Comparison of ENCODE assay signal across 1 cellular context in genomic region chrX:13646154-13646549, GRCh38.
A peak's percentile ranks its signal among the peaks of the same experiment; 100 is the strongest.
TF ChIP-seq lines count a peak whose summit lies in the region.

No MANE protein-coding gene starts in this region.

TF ChIP-seq in K562, 482 proteins besides CTCF, POLR2A, EP300 and RAD21 (continued from another document and continues in another):
- TF ChIP-seq ZBTB33 (CRISPR knock-in tag; IDR thresholded peaks at IDR 0.05) (no peak), DDX20 (tag; IDR thresholded peaks at IDR 0.05; ENCODE audit: low read depth) (no peak), HDGF (IDR thresholded peaks at IDR 0.05) (no peak), MEF2A (IDR thresholded peaks at IDR 0.05; ENCODE audit: control insufficient read depth, low read depth, low read length) (no peak), NONO (IDR thresholded peaks at IDR 0.05; ENCODE audit: low read depth in 2 of 2, low read length in 1 of 2) (no peak), TBL1XR1 (IDR thresholded peaks at IDR 0.05; ENCODE audit: low read length in 2 of 2) (no peak), BRD4 (IDR thresholded peaks at IDR 0.05) (no peak), TRIM24 (IDR thresholded peaks at IDR 0.05) (no peak), SOX6 (IDR thresholded peaks at IDR 0.05) (no peak), KDM2B (CRISPR knock-in tag; IDR thresholded peaks at IDR 0.05) (no peak), ZNF232 (CRISPR knock-in tag; IDR thresholded peaks at IDR 0.05) (no peak), NFXL1 (CRISPR knock-in tag; IDR thresholded peaks at IDR 0.05) (no peak), THRB (CRISPR knock-in tag; conservative IDR thresholded peaks at IDR 0.05) (no peak), HDAC6 (IDR thresholded peaks at IDR 0.05; ENCODE audit: low read depth, low read length) (no peak), SRSF9 (IDR thresholded peaks at IDR 0.05; ENCODE audit: borderline replicate concordance, low read depth, low read length) (no peak), TEAD4 (IDR thresholded peaks at IDR 0.05; ENCODE audit: low read length) (no peak), TEAD4 (CRISPR knock-in tag; IDR thresholded peaks at IDR 0.05; ENCODE audit: borderline replicate concordance) (no peak), HMG20B (CRISPR knock-in tag; IDR thresholded peaks at IDR 0.05) (no peak), TCFL5 (CRISPR knock-in tag; conservative IDR thresholded peaks at IDR 0.05) (no peak), CHD7 (IDR thresholded peaks at IDR 0.05; ENCODE audit: low read depth, low read length) (no peak), ZBTB12 (CRISPR knock-in tag; IDR thresholded peaks at IDR 0.05) (no peak), RBM34 (IDR thresholded peaks at IDR 0.05; ENCODE audit: borderline replicate concordance, insufficient read depth, low read length) (no peak), ELK3 (CRISPR knock-in tag; IDR thresholded peaks at IDR 0.05) (no peak), ZSCAN29 (IDR thresholded peaks at IDR 0.05) (no peak), MAZ (CRISPR knock-in tag; conservative IDR thresholded peaks at IDR 0.05 in 1 of 2, IDR thresholded peaks at IDR 0.05 in 1 of 2) (no peak), ETV5 (CRISPR knock-in tag; IDR thresholded peaks at IDR 0.05; ENCODE audit: low read depth) (no peak), KAT2B (IDR thresholded peaks at IDR 0.05; ENCODE audit: low read depth, low read length) (no peak), EP400 (IDR thresholded peaks at IDR 0.05) (0 out of 2 replicates have a peak, but pooled peaks have one; percentile 5), IRF2 (CRISPR knock-in tag; IDR thresholded peaks at IDR 0.05) (no peak), PHB (CRISPR knock-in tag; IDR thresholded peaks at IDR 0.05) (no peak), RNF2 (IDR thresholded peaks at IDR 0.05) (no peak), SP1 (CRISPR knock-in tag; IDR thresholded peaks at IDR 0.05) (no peak), ZBTB1 (CRISPR knock-in tag; IDR thresholded peaks at IDR 0.05; ENCODE audit: borderline replicate concordance, low read depth) (no peak), MXI1 (IDR thresholded peaks at IDR 0.05; ENCODE audit: low read depth, low read length) (no peak), KLF16 (IDR thresholded peaks at IDR 0.05) (no peak), HNRNPL (IDR thresholded peaks at IDR 0.05; ENCODE audit: low read depth, low read length) (no peak), SAP30 (IDR thresholded peaks at IDR 0.05; ENCODE audit: borderline replicate concordance, insufficient read depth, low read depth, low read length, poor library complexity, severe bottlenecking) (no peak), RFX7 (CRISPR knock-in tag; IDR thresholded peaks at IDR 0.05) (no peak), XRCC4 (IDR thresholded peaks at IDR 0.05; ENCODE audit: extremely low read depth, insufficient read depth, insufficient read length) (no peak), CHD1 (IDR thresholded peaks at IDR 0.05; ENCODE audit: low read length) (no peak), HOXB6 (CRISPR knock-in tag; IDR thresholded peaks at IDR 0.05; ENCODE audit: borderline replicate concordance) (no peak), ZNF165 (CRISPR knock-in tag; IDR thresholded peaks at IDR 0.05; ENCODE audit: borderline replicate concordance) (no peak), ZNF3 (CRISPR knock-in tag; IDR thresholded peaks at IDR 0.05) (no peak), SIRT6 (IDR thresholded peaks at IDR 0.05; ENCODE audit: low read depth, low read length) (no peak)
- TF ChIP-seq, protein P1, sequence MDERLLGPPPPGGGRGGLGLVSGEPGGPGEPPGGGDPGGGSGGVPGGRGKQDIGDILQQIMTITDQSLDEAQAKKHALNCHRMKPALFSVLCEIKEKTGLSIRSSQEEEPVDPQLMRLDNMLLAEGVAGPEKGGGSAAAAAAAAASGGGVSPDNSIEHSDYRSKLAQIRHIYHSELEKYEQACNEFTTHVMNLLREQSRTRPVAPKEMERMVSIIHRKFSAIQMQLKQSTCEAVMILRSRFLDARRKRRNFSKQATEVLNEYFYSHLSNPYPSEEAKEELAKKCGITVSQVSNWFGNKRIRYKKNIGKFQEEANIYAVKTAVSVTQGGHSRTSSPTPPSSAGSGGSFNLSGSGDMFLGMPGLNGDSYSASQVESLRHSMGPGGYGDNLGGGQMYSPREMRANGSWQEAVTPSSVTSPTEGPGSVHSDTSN (CRISPR knock-in tag; IDR thresholded peaks at IDR 0.05; ENCODE audit: low read depth) = no peak
- TF ChIP-seq, protein P1 (tag; conservative IDR thresholded peaks at IDR 0.05; ENCODE audit: low read depth) = no peak
- TF ChIP-seq, protein P2, sequence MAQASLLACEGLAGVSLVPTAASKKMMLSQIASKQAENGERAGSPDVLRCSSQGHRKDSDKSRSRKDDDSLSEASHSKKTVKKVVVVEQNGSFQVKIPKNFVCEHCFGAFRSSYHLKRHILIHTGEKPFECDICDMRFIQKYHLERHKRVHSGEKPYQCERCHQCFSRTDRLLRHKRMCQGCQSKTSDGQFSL (CRISPR knock-in tag; IDR thresholded peaks at IDR 0.05) = no peak
- TF ChIP-seq, protein P2 (tag; IDR thresholded peaks at IDR 0.05) = no peak
- TF ChIP-seq, protein P3, sequence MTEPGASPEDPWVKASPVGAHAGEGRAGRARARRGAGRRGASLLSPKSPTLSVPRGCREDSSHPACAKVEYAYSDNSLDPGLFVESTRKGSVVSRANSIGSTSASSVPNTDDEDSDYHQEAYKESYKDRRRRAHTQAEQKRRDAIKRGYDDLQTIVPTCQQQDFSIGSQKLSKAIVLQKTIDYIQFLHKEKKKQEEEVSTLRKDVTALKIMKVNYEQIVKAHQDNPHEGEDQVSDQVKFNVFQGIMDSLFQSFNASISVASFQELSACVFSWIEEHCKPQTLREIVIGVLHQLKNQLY (CRISPR knock-in tag; conservative IDR thresholded peaks at IDR 0.05) = no peak
